ENCODE assay signal across 19 cellular contexts in the genomic region with DNA sequence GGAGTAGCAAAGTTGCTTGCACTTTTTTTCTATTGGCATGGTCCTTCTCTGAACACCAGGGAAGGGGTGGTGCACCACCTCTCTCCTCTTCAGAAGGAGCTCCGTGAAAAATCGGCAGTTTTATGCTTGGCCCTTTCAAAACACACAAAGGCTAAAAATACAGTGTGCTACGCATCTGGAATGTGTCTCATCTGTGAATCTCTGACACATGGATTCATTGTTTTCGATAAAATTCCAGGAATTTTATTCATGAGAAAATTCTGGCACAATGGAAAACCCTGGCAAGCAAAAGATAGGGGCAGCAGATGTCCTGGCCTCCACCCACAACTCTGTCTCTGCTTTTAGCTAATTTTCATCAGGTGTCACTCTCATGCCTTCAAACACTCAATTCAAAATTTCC. TPM values are rescaled to one million over a fixed set of nuclear protein-coding genes. Genes with fewer than 3 reads are reported as not detected.
DNase-seq lines count a peak whose midpoint lies in the region; ATAC-seq and TF ChIP-seq lines count a peak whose summit lies in the region.
"Had no signal": no experiment of that assay in that cellular context is flagged by ENCODE, and none has a peak within 500 bp of the region (broad histone marks: within the 10 kb centered on the region; RNA-seq: fewer than 3 reads in every experiment).

No MANE protein-coding gene starts in this region.

- H3K27me3 ChIP-seq in neutrophil: no peaks in the 10 kb centered on the region
- H3K27me3 ChIP-seq in suprapubic skin: no peaks in the 10 kb centered on the region
- H3K27me3 ChIP-seq in adrenal gland: no peaks in the 10 kb centered on the region

- TF ChIP-seq EP300 in suprapubic skin (IDR thresholded peaks at IDR 0.05): no peak

- no peak for ATAC-seq in GM21825 (IDR thresholded peaks at IDR 0.05; ENCODE audit: unreplicated experiment)
- ATAC-seq: HCT116 had no signal

- no peaks in the 10 kb centered on the region for H3K9me3 ChIP-seq in neutrophil
- H3K9me3 ChIP-seq in suprapubic skin: no peaks in the 10 kb centered on the region
- H3K9me3 ChIP-seq in adrenal gland (replicated peaks in 1 of 3): no peaks in the 10 kb centered on the region

- H3K4me3 ChIP-seq in neutrophil (ENCODE audit: low read depth in 1 of 2, low read length in 1 of 2): no peak overlapping the region
- no peak overlapping the region for H3K4me3 ChIP-seq in suprapubic skin
- no peak overlapping the region for H3K4me3 ChIP-seq in adrenal gland

- no peaks in the 10 kb centered on the region for H3K9me3 Mint-ChIP-seq in chondrocyte (ENCODE audit: low read depth)

- no peaks in the 10 kb centered on the region for H3K36me3 ChIP-seq in neutrophil
- no peaks in the 10 kb centered on the region for H3K36me3 ChIP-seq in suprapubic skin
- H3K36me3 ChIP-seq in adrenal gland (replicated peaks in 1 of 2): no peaks in the 10 kb centered on the region

- TF ChIP-seq CTCF in chondrocyte (IDR thresholded peaks at IDR 0.05) (no peak), neutrophil (IDR thresholded peaks at IDR 0.05) (no peak), suprapubic skin (IDR thresholded peaks at IDR 0.05) (no peak), adrenal gland (IDR thresholded peaks at IDR 0.05) (no peak)

- peak; percentile 18 for DNase-seq in AG08395 (ENCODE audit: low spot score)
- peak; percentile 47 for DNase-seq in RPMI7951 (ENCODE audit: low read depth)
- DNase-seq in chondrocyte (ENCODE audit: low spot score): no peak
- no peak for DNase-seq in suprapubic skin (ENCODE audit: low spot score in 2 of 2)
- no peak for DNase-seq in stimulated activated CD4-positive, alpha-beta T cell treated with anti-CD3 and anti-CD28 coated beads, Interleukin-1b, Interleukin-23, amount 100 ng/mL, for 48 hours
- DNase-seq in adrenal gland: no peak
- DNase-seq: COR-L47, Kasumi-1, NCI-H1930, NCI-H446, OCI-M1, RPMI8226, SIG-M5 had no signal

- H3K4me1 Mint-ChIP-seq in chondrocyte (ENCODE audit: low read depth): peaks cover 74% of the 10 kb centered on the region
- H3K4me1 Mint-ChIP-seq: IgD-negative memory B cell had no signal

- peak overlapping the region; percentile 14 for H3K27ac ChIP-seq in neutrophil
- H3K27ac ChIP-seq in suprapubic skin: no peak overlapping the region
- no peak overlapping the region for H3K27ac ChIP-seq in adrenal gland
- H3K27ac ChIP-seq: C4-2B, HL-60 had no signal

- intact Hi-C loops in adrenal gland (cut with DNase I): no loop called here

- WGBS in suprapubic skin: 48% methylated on average over 4 of the region's 4 CpGs
- WGBS in adrenal gland, 4 donors: 46 to 55% (median 52%) methylated on average over 4 of the region's 4 CpGs

- H3K4me1 ChIP-seq in neutrophil (ENCODE audit: control insufficient read depth in 1 of 2, insufficient read depth in 1 of 2, low read depth in 1 of 2, low read length in 1 of 2) (peaks cover 9 to 18% of the 10 kb centered on the region in 2 experiments), suprapubic skin (no peaks in the 10 kb centered on the region), adrenal gland (replicated peaks in 1 of 2) (peaks cover 0 to 2% of the 10 kb centered on the region in 2 donors)

- H3K27ac Mint-ChIP-seq in chondrocyte (ENCODE audit: unreplicated experiment): peak overlapping the region; percentile 90
- H3K27ac Mint-ChIP-seq: IgD-negative memory B cell had no signal

- H3K27me3 Mint-ChIP-seq in chondrocyte (ENCODE audit: low read depth): no peaks in the 10 kb centered on the region
- H3K27me3 Mint-ChIP-seq: IgD-negative memory B cell had no signal

- no peak for TF ChIP-seq POLR2A in suprapubic skin (IDR thresholded peaks at IDR 0.05)
- TF ChIP-seq POLR2A in adrenal gland (IDR thresholded peaks at IDR 0.05): no peak

- H3K4me3 Mint-ChIP-seq in chondrocyte (ENCODE audit: unreplicated experiment): no peak overlapping the region
- H3K4me3 Mint-ChIP-seq: IgD-negative memory B cell had no signal

- H3K36me3 Mint-ChIP-seq in chondrocyte (ENCODE audit: low read depth): peaks cover 5% of the 10 kb centered on the region
- H3K36me3 Mint-ChIP-seq: IgD-negative memory B cell had no signal

RNA-seq across cellular contexts. Expression of a gene that starts 42.9 kb away (rescaled TPM):
- not detected in 2 replicates for total RNA-seq in RPMI7951 (2014; rRNA removed; shearing (Covaris generic))
- 33.4 to 39.8 TPM (median 34.8 TPM) in 3 replicates for total RNA-seq in chondrocyte
- 10 to 100 TPM in 1 of 4 donors, 1 to 10 TPM in 3; 3.3 to 10.1 (median 6.3) TPM for total RNA-seq in suprapubic skin
- 10 to 100 TPM in 6 of 8 donors, 1 to 10 TPM in 2; 4.0 to 16.3 (median 12.6) TPM for total RNA-seq in adrenal gland
- polyA plus RNA-seq in adrenal gland: 10 to 100 TPM in 1 of 3 donors, 1 to 10 TPM in 2; 5.1 to 11.3 (median 8.5) TPM
- polyA plus RNA-seq: IgD-negative memory B cell had no signal

Comparison
In these comparisons a context has a peak if more than half of its experiments do, and no peak if none do; other contexts are left out.
1. DNase-seq: peak in AG08395 (single experiment) and RPMI7951 (single experiment); none in chondrocyte (single experiment), suprapubic skin (0 of 2), stimulated activated CD4-positive, alpha-beta T cell treated with anti-CD3 and anti-CD28 coated beads, Interleukin-1b, Interleukin-23, amount 100 ng/mL, for 48 hours (single experiment) and adrenal gland (0 of 7).